Comparison of ENCODE assay signal across 11 cellular contexts in the genomic region with DNA sequence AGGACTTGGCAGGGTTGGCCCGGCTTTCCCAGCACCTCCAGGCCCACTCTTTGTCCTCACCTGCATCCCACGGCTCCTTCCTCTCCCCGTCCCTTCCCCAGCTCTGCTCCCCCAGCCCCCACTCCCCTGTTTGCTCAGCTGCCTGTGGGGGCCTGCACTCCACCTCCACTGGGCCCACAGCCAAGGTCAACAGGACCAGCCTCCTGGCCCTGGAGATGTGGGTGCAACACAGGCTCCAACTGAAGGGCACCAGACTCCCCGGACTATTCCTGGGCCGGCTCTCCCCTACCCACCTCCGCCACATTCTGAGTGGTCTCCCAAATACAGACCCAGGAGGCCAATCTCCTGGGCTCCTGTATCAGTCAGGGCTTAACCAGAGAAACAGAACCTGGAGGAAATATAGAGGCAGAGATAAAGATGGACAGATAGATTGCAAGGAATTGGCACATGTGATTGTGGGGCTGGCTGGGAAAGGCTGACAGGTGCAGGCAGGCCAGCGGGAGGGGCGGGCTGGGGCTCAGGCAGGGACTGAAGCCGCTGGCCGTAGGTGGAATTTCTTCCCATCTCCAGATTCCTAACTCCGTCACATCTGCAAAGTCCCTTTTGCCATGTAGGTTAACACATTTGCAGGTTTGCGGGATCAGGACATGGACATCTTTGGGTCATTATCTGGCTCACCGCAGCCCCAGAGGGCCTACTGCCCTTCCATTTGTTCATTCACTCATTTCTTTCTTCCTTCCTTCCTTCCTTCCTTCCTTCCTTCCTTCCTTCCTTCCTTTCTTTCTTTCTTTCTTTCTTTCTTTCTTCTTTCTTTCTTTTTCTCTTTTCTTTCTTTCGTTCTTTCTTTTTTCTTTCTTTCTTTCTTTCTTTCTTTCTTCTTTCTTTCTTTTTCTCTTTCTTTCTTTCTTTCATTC. TPM values are rescaled to one million over a fixed set of nuclear protein-coding genes. Genes with fewer than 3 reads are reported as not detected.
DNase-seq lines count a peak whose midpoint lies in the region; ATAC-seq, FAIRE-seq and TF ChIP-seq lines count a peak whose summit lies in the region.
"Had no signal": no experiment of that assay in that cellular context is flagged by ENCODE, and none has a peak within 500 bp of the region (broad histone marks: within the 10 kb centered on the region; RNA-seq: fewer than 3 reads in every experiment).

No MANE protein-coding gene starts in this region.

- peaks cover 74% of the 10 kb centered on the region for H3K4me1 ChIP-seq in HepG2 (ENCODE audit: insufficient read depth, low read length)
- H3K4me1 ChIP-seq in transverse colon: peaks cover 12 to 61% (median 44%) of the 10 kb centered on the region in 4 donors
- H3K4me1 ChIP-seq in left ventricle myocardium inferior: no peaks in the 10 kb centered on the region

- TF ChIP-seq CTCF in HepG2 (CRISPR knock-in tag; IDR thresholded peaks at IDR 0.05) (0 out of 2 replicates have a peak, but pooled peaks have one; percentile 6), transverse colon (IDR thresholded peaks at IDR 0.05) (no peak), left ventricle myocardium inferior (IDR thresholded peaks at IDR 0.05; ENCODE audit: borderline replicate concordance) (no peak)

- H3K27ac Mint-ChIP-seq in activated T-cell treated with anti-CD3 and anti-CD28 coated beads, Interleukin-2, amount 50 U/mL, for 24 hours: peak overlapping the region; percentile 63

- no peaks in the 10 kb centered on the region for H3K9me3 Mint-ChIP-seq in activated T-cell treated with anti-CD3 and anti-CD28 coated beads, Interleukin-2, amount 50 U/mL, for 24 hours
- H3K9me3 Mint-ChIP-seq: HFFc6 had no signal

- H3K27ac ChIP-seq in HepG2 (ENCODE audit: extremely low read length, insufficient read depth, low read length) (peak overlapping the region; percentile 89), transverse colon (peak overlapping the region; percentile 86 to 93 (median 88)), left ventricle myocardium inferior (replicated peaks) (no peak overlapping the region)
- H3K27ac ChIP-seq: epithelial cell of prostate had no signal

- peaks cover 31% of the 10 kb centered on the region for H3K4me1 Mint-ChIP-seq in activated T-cell treated with anti-CD3 and anti-CD28 coated beads, Interleukin-2, amount 50 U/mL, for 24 hours (ENCODE audit: low read depth)

- no peaks in the 10 kb centered on the region for H3K36me3 ChIP-seq in HepG2 (replicated peaks in 1 of 2; ENCODE audit: control insufficient read depth in 1 of 2, insufficient read depth in 2 of 2, low read length in 2 of 2)
- H3K36me3 ChIP-seq in transverse colon: no peaks in the 10 kb centered on the region
- H3K36me3 ChIP-seq in left ventricle myocardium inferior: no peaks in the 10 kb centered on the region

- peak overlapping the region; percentile 39 for H3K9ac ChIP-seq in HepG2 (ENCODE audit: insufficient read depth, low read depth, low read length)

- TF ChIP-seq POLR2A in HepG2 (IDR thresholded peaks at IDR 0.05; ENCODE audit: insufficient read depth in 1 of 2, low read depth in 2 of 2, low read length in 2 of 2) (peak in 1 of 2 experiments; percentile 27; a peak in 1 of 4 replicates), transverse colon (IDR thresholded peaks at IDR 0.05) (no peak)

- no peaks in the 10 kb centered on the region for H3K36me3 Mint-ChIP-seq in activated T-cell treated with anti-CD3 and anti-CD28 coated beads, Interleukin-2, amount 50 U/mL, for 24 hours (ENCODE audit: low read depth)

- in situ Hi-C loops in HepG2 (cut with HindIII; ENCODE audit: extremely low pct_ligation_motif_present, low pct_unique_long_range_greater_than_20kb) (no loop called here), transverse colon (cut with MboI; ENCODE audit: low pct_ligation_motif_present in 1 of 4, low pct_unique_long_range_greater_than_20kb in 1 of 4, low sequenced_read_pairs in 3 of 4) (no loop called here)

- no peaks in the 10 kb centered on the region for H3K79me2 ChIP-seq in HepG2 (ENCODE audit: insufficient read depth, low read length)

- H3K27me3 Mint-ChIP-seq in activated T-cell treated with anti-CD3 and anti-CD28 coated beads, Interleukin-2, amount 50 U/mL, for 24 hours: no peaks in the 10 kb centered on the region

- H3K9me3 ChIP-seq in HepG2 (ENCODE audit: low read length) (no peaks in the 10 kb centered on the region), transverse colon (no peaks in the 10 kb centered on the region), left ventricle myocardium inferior (replicated peaks) (no peaks in the 10 kb centered on the region)

- TSS peak; percentile 73 for BruUV-seq in HepG2 (replicated peaks; lab: Mats Ljungman, UMichigan)

- no peaks in the 10 kb centered on the region for H3K27me3 ChIP-seq in HepG2 (ENCODE audit: control insufficient read depth in 1 of 2, insufficient read depth in 2 of 2, low read length in 2 of 2)
- no peaks in the 10 kb centered on the region for H3K27me3 ChIP-seq in transverse colon
- H3K27me3 ChIP-seq in left ventricle myocardium inferior (ENCODE audit: low read depth): no peaks in the 10 kb centered on the region

- FAIRE-seq in HepG2 (lab: Jason Lieb, UNC): peak; percentile 18

- DNase-seq in activated T-cell treated with anti-CD3 and anti-CD28 coated beads, Interleukin-2, amount 50 U/mL, for 24 hours: no peak
- DNase-seq in activated T-cell treated with anti-CD3 and anti-CD28 coated beads for 4 hours: no peak
- peak; percentile 80 for DNase-seq in NCI-H774 (lab: John Stamatoyannopoulos, UW)
- peak; percentile 66 for DNase-seq in HepG2 (ENCODE audit: low spot score)
- DNase-seq in transverse colon: peak; percentile 70
- no peak for DNase-seq in left ventricle myocardium inferior
- DNase-seq: HFFc6, left cardiac atrium had no signal

- no peak overlapping the region for H2AFZ ChIP-seq in HepG2 (ENCODE audit: low read length)

- CTCF ChIA-PET in HepG2 (lab: Yijun Ruan, JAX; ENCODE audit: low intra/inter-chr PET ratio, low total read pairs): no interaction called here

- ATAC-seq in HepG2 (peak; percentile 23), HG03469 (IDR thresholded peaks at IDR 0.05; ENCODE audit: unreplicated experiment) (no peak), GM21825 (IDR thresholded peaks at IDR 0.05; ENCODE audit: unreplicated experiment) (no peak)

- intact Hi-C loops in HepG2 (cut with micrococcal nuclease; ENCODE audit: unreplicated experiment): loop anchor here (1.0 to 2.0 kb wide), 2 partner anchors 14 to 73 kb away; no protein-coding TSS in a partner anchor
- intact Hi-C loops in transverse colon (cut with DNase I; ENCODE audit: low total_unique reads): no loop called here
- intact Hi-C loops in left ventricle myocardium inferior (cut with micrococcal nuclease): no loop called here

- TF ChIP-seq EP300 in HepG2 (IDR thresholded peaks at IDR 0.05; ENCODE audit: low read depth in 2 of 2, low read length in 2 of 2) (peak in 1 of 2 experiments; percentile 93; a peak in 2 of 4 replicates), HepG2 (CRISPR knock-in tag; IDR thresholded peaks at IDR 0.05; ENCODE audit: borderline replicate concordance) (peak; percentile 81), transverse colon (IDR thresholded peaks at IDR 0.05; ENCODE audit: low read depth) (no peak)

- H4K20me1 ChIP-seq in HepG2 (ENCODE audit: insufficient read depth, low read length): no peaks in the 10 kb centered on the region

- 5% methylated on average over 14 of the region's 14 CpGs for WGBS in HepG2 (ENCODE audit: low lambda C conversion rate)
- WGBS in transverse colon (ENCODE audit: low coverage in 1 of 2), 2 donors: 49 to 52% methylated on average over 8 to 14 of the region's 14 CpGs

- no peak for TF ChIP-seq RAD21 in HepG2 (CRISPR knock-in tag; IDR thresholded peaks at IDR 0.05)

- POLR2A ChIA-PET in HepG2 (lab: Yijun Ruan, JAX): interaction anchor here (0.6 to 4.4 kb wide), 16 partner anchors 7 to 90 kb away, joined by 3 to 151 read pairs (median 5); a partner anchor contains a TSS

- no peak overlapping the region for H3K4me3 Mint-ChIP-seq in activated T-cell treated with anti-CD3 and anti-CD28 coated beads, Interleukin-2, amount 50 U/mL, for 24 hours
- H3K4me3 Mint-ChIP-seq: HFFc6 had no signal

- H3K4me3 ChIP-seq in HepG2 (replicated peaks in 1 of 3; ENCODE audit: insufficient read depth in 1 of 3, low read depth in 2 of 3, low read length in 3 of 3): peak overlapping the region; percentile 11 to 66 (median 52); a peak in 5 of 6 replicates
- no peak overlapping the region for H3K4me3 ChIP-seq in transverse colon
- H3K4me3 ChIP-seq in left ventricle myocardium inferior: no peak overlapping the region

- H3K4me2 ChIP-seq in HepG2 (ENCODE audit: low read depth, low read length): peak overlapping the region; percentile 83

RNA-seq across cellular contexts. Expression of a gene that starts 45.8 kb away (rescaled TPM):
- total RNA-seq in HepG2 (2016; rRNA removed; fragmentation: Illumina TruSeq; extraction: Trizol) (98.5 and 125 TPM in 2 replicates), transverse colon (100 to 1,000 TPM; 385 to 511 (median 460) TPM), left ventricle myocardium inferior (150 TPM)
- total RNA-seq in HepG2 (2016; cell fraction: cytosol; rRNA removed; fragmentation: Illumina TruSeq; extraction: Trizol; ENCODE audit: low read depth): 28.5 and 28.7 TPM in 2 replicates
- 92.9 and 102 TPM in 2 replicates for total RNA-seq in HepG2 (2016; cell fraction: insoluble cytoplasmic fraction; rRNA removed; fragmentation: Illumina TruSeq; extraction: Trizol)
- total RNA-seq in HepG2 (2016; cell fraction: membrane; rRNA removed; fragmentation: Illumina TruSeq; extraction: Trizol): 39.3 and 47.1 TPM in 2 replicates
- total RNA-seq in HepG2 (2016; cell fraction: nucleus; rRNA removed; fragmentation: Illumina TruSeq; extraction: Trizol): 73.0 and 81.6 TPM in 2 replicates
- 50.7 and 60.6 TPM in 2 replicates for polyA plus RNA-seq in HepG2 (2011; rRNA removed)
- polyA plus RNA-seq in HepG2 (2011; cell fraction: cytosol; rRNA removed): 31.6 and 39.3 TPM in 2 replicates
- 68.4 and 91.3 TPM in 2 replicates for polyA plus RNA-seq in HepG2 (2011; cell fraction: nucleus; rRNA removed)
- polyA plus RNA-seq in HepG2 (2012): 88.3 and 93.4 TPM in 2 replicates
- 3.6 and 4.2 TPM in 2 replicates for polyA plus RNA-seq in HepG2 (2016; cell fraction: cytosol; fragmentation: Illumina TruSeq; extraction: Trizol; ENCODE audit: low read depth)
- 72.0 and 110 TPM in 2 replicates for polyA plus RNA-seq in HepG2 (2016; cell fraction: insoluble cytoplasmic fraction; fragmentation: Illumina TruSeq; extraction: Trizol; ENCODE audit: low read depth)
- 8.1 and 11.6 TPM in 2 replicates for polyA plus RNA-seq in HepG2 (2016; cell fraction: membrane; fragmentation: Illumina TruSeq; extraction: Trizol; ENCODE audit: low read depth)
- 106 and 113 TPM in 2 replicates for polyA plus RNA-seq in HepG2 (2016; cell fraction: nucleus; fragmentation: Illumina TruSeq; extraction: Trizol; ENCODE audit: insufficient read depth, low read depth)
- polyA minus RNA-seq in HepG2 (2011; rRNA and poly(A)+ RNA removed; ENCODE audit: low replicate concordance): 124 and 180 TPM in 2 replicates
- 125 and 176 TPM in 2 replicates for polyA minus RNA-seq in HepG2 (2011; cell fraction: cytosol; rRNA and poly(A)+ RNA removed)
- 61.9 and 97.5 TPM in 2 replicates for polyA minus RNA-seq in HepG2 (2011; cell fraction: nucleus; rRNA and poly(A)+ RNA removed)

RNA-seq across cellular contexts. Expression of a gene that starts 47.9 kb away (rescaled TPM):
- total RNA-seq in HepG2 (2016; rRNA removed; fragmentation: Illumina TruSeq; extraction: Trizol): 41.4 and 61.4 TPM in 2 replicates
- 25.1 and 26.3 TPM in 2 replicates for total RNA-seq in HepG2 (2016; cell fraction: cytosol; rRNA removed; fragmentation: Illumina TruSeq; extraction: Trizol; ENCODE audit: low read depth)
- 43.5 and 58.4 TPM in 2 replicates for total RNA-seq in HepG2 (2016; cell fraction: insoluble cytoplasmic fraction; rRNA removed; fragmentation: Illumina TruSeq; extraction: Trizol)
- 41.6 and 41.7 TPM in 2 replicates for total RNA-seq in HepG2 (2016; cell fraction: membrane; rRNA removed; fragmentation: Illumina TruSeq; extraction: Trizol)
- 22.3 and 24.9 TPM in 2 replicates for total RNA-seq in HepG2 (2016; cell fraction: nucleus; rRNA removed; fragmentation: Illumina TruSeq; extraction: Trizol)
- polyA plus RNA-seq in HepG2 (2011; rRNA removed): 109 and 110 TPM in 2 replicates
- polyA plus RNA-seq in HepG2 (2011; cell fraction: cytosol; rRNA removed): 154 and 163 TPM in 2 replicates
- 73.0 and 74.6 TPM in 2 replicates for polyA plus RNA-seq in HepG2 (2011; cell fraction: nucleus; rRNA removed)
- polyA plus RNA-seq in HepG2 (2012): 58.3 and 59.9 TPM in 2 replicates
- polyA plus RNA-seq in HepG2 (2016; cell fraction: cytosol; fragmentation: Illumina TruSeq; extraction: Trizol; ENCODE audit: low read depth): 60.8 and 72.4 TPM in 2 replicates
- 152 and 166 TPM in 2 replicates for polyA plus RNA-seq in HepG2 (2016; cell fraction: insoluble cytoplasmic fraction; fragmentation: Illumina TruSeq; extraction: Trizol; ENCODE audit: low read depth)
- 76.6 and 79.8 TPM in 2 replicates for polyA plus RNA-seq in HepG2 (2016; cell fraction: membrane; fragmentation: Illumina TruSeq; extraction: Trizol; ENCODE audit: low read depth)
- 71.7 and 73.1 TPM in 2 replicates for polyA plus RNA-seq in HepG2 (2016; cell fraction: nucleus; fragmentation: Illumina TruSeq; extraction: Trizol; ENCODE audit: insufficient read depth, low read depth)
- 73.8 and 91.5 TPM in 2 replicates for polyA minus RNA-seq in HepG2 (2011; rRNA and poly(A)+ RNA removed; ENCODE audit: low replicate concordance)
- 34.7 and 35.7 TPM in 2 replicates for polyA minus RNA-seq in HepG2 (2011; cell fraction: cytosol; rRNA and poly(A)+ RNA removed)
- polyA minus RNA-seq in HepG2 (2011; cell fraction: nucleus; rRNA and poly(A)+ RNA removed): 19.7 and 25.7 TPM in 2 replicates
- 100 to 1,000 TPM in 1 of 4 donors, 10 to 100 TPM in 3; 68.5 to 317 (median 93.3) TPM for total RNA-seq in transverse colon
- total RNA-seq in left ventricle myocardium inferior: 113 TPM

Comparison
In these comparisons a context has a peak if more than half of its experiments do, and no peak if none do; other contexts are left out.
1. DNase-seq: peak in NCI-H774 (single experiment), HepG2 (single experiment) and transverse colon (single experiment); none in activated T-cell treated with anti-CD3 and anti-CD28 coated beads, Interleukin-2, amount 50 U/mL, for 24 hours (single experiment), activated T-cell treated with anti-CD3 and anti-CD28 coated beads for 4 hours (single experiment) and left ventricle myocardium inferior (single experiment).
2. H3K4me3 ChIP-seq: peak in HepG2 (3 of 3); none in transverse colon (0 of 4) and left ventricle myocardium inferior (single experiment).